14 cellular contexts compared by ENCODE assay signal in genomic region chr1:2110738-2111673, GRCh38.
"Had no signal": no experiment of that assay in that cellular context is flagged by ENCODE, and none has a peak within 500 bp of the region (broad histone marks: within the 10 kb centered on the region; RNA-seq: fewer than 3 reads in every experiment).

No MANE protein-coding gene starts in this region.

- H3K9me3 ChIP-seq: tibial artery had no signal

- H3K4me3 ChIP-seq: SK-N-MC, tibial artery had no signal

- H3K27ac ChIP-seq: parathyroid adenoma, SK-N-MC, tibial artery, VCaP had no signal

- H3K9ac ChIP-seq: parathyroid adenoma had no signal

- H3K36me3 ChIP-seq: tibial artery had no signal

- FAIRE-seq: small intestine had no signal

- ATAC-seq: activated CD8-positive, alpha-beta T cell treated with anti-CD3 and anti-CD28 coated beads for 36 hours; effector memory CD8-positive, alpha-beta T cell; T-cell had no signal

- H3K9me3 Mint-ChIP-seq: activated CD8-positive, alpha-beta T cell treated with anti-CD3 and anti-CD28 coated beads for 36 hours; activated naive CD4-positive, alpha-beta T cell treated with anti-CD3 and anti-CD28 coated beads for 36 hours; effector memory CD8-positive, alpha-beta T cell; neural crest cell; T-cell had no signal

- H3K36me3 Mint-ChIP-seq: T-cell had no signal

- DNase-seq: activated CD4-positive, alpha-beta T cell treated with anti-CD3 and anti-CD28 coated beads for 4 hours; activated CD8-positive, alpha-beta memory T cell treated with anti-CD3 and anti-CD28 coated beads, Interleukin-2, amount 50 U/mL, for 4 hours; activated CD8-positive, alpha-beta T cell treated with anti-CD3 and anti-CD28 coated beads for 36 hours; activated naive CD4-positive, alpha-beta T cell treated with anti-CD3 and anti-CD28 coated beads for 36 hours; central memory CD4-positive, alpha-beta T cell; effector memory CD8-positive, alpha-beta T cell; mesenchymal stem cell; small intestine; T-cell; tibial artery had no signal

- H3K4me1 ChIP-seq: parathyroid adenoma, tibial artery had no signal

- H2AFZ ChIP-seq: parathyroid adenoma had no signal

- H3K27ac Mint-ChIP-seq: activated CD8-positive, alpha-beta T cell treated with anti-CD3 and anti-CD28 coated beads for 36 hours; activated naive CD4-positive, alpha-beta T cell treated with anti-CD3 and anti-CD28 coated beads for 36 hours; T-cell had no signal
